ENCODE assay signal across 22 cellular contexts in the genomic region with DNA sequence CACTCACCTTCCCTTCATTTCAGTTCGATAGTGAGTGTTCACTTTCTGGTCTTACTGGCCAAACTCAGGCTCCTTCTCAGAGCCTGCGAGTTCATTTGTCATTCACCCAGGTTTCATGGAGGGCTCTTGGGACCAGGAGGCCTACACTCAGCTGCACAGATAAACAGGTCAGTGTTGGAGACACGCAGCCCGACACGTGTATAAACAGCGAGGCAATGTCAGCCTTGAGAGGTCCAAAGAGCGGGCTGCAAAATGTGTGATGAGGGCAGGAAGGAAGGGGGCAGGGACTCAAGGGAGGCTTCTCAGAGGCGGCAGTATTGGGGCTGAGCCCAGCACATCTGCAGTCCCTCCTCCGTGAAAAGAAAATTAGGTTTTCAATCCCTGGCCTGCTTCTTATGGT.
"Had no signal": no experiment of that assay in that cellular context is flagged by ENCODE, and none has a peak within 500 bp of the region (broad histone marks: within the 10 kb centered on the region; RNA-seq: fewer than 3 reads in every experiment).

No MANE protein-coding gene starts in this region.

- H3K4me3 ChIP-seq: SJSA1, SK-N-MC had no signal

- DNase-seq: KBM-7, NCI-H1092, NCI-H1105 treated with DMSO at 0.1 percent for 48 hours, NCI-H1417 treated with DMSO at 0.1 percent for 48 hours, NCI-H187, NCI-H2029, NCI-H2081 treated with DMSO at 0.1 percent for 48 hours, NCI-H2171, NCI-H226, NCI-H446, NCI-H510A, NCI-H524 treated with DMSO at 0.1 percent for 48 hours, NCI-H69, NCI-H774, Right ventricle myocardium superior, RPMI8226, SIG-M5 had no signal

- H3K36me3 ChIP-seq: SJSA1 had no signal

- H3K4me1 ChIP-seq: SJSA1 had no signal

- H3K9me3 ChIP-seq: SJSA1 had no signal

- H3K27ac ChIP-seq: HL-60, SJSA1, SK-N-MC had no signal

- H3K27me3 ChIP-seq: SJSA1 had no signal

- FAIRE-seq: HTR-8/SVneo, RCC 7860 had no signal
